In the genomic region with DNA sequence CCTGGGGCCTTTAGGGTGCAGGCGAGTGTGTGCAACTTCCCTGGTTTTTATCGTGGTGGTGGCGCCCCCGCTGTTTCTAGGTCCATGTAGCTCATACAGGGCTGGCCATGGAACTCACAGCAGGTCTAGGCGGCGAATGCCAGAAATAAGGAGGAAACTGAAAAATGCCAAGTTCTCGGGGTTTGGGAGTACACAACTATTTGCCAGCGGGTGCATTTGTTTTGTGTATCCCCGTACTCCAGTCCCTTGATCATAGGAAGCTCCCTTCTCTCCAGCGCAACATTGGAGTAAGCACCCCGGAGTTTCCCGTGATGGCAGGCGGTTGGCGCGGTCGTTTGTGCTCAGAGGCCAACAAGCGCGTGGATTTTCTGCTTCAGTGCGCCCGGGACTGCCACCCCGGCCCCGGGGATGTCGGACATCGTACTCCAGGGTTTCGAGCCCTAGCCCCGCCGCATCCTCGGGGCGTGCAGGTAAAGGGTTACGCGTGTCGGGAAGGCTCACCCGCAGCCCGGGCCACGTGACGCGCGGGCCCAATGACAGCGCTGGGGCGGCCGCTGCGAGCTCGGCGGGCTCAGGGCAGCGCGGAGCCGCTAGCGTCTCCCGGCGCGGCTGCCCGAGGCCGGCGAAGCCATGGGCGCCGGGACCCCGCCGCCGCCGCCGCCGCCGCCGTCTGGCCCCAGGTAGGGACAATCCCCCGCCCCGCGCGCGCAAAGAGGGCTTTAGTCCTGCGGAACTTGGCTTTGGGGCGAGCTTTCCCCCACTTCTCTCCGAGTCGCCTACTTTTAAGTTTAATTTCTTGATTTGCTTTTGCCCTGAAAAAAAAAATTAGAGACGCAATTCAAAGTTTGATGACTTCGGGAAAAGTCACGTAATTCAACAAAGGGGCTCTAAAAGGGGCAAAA, we compare ENCODE assay signal across 1 cellular context.
TF ChIP-seq lines count a peak whose summit lies in the region.

No MANE protein-coding gene starts in this region.

TF ChIP-seq in HepG2, 621 proteins besides CTCF, POLR2A, EP300 and RAD21 (continued from another document and continues in another):
- TF ChIP-seq, protein P1, sequence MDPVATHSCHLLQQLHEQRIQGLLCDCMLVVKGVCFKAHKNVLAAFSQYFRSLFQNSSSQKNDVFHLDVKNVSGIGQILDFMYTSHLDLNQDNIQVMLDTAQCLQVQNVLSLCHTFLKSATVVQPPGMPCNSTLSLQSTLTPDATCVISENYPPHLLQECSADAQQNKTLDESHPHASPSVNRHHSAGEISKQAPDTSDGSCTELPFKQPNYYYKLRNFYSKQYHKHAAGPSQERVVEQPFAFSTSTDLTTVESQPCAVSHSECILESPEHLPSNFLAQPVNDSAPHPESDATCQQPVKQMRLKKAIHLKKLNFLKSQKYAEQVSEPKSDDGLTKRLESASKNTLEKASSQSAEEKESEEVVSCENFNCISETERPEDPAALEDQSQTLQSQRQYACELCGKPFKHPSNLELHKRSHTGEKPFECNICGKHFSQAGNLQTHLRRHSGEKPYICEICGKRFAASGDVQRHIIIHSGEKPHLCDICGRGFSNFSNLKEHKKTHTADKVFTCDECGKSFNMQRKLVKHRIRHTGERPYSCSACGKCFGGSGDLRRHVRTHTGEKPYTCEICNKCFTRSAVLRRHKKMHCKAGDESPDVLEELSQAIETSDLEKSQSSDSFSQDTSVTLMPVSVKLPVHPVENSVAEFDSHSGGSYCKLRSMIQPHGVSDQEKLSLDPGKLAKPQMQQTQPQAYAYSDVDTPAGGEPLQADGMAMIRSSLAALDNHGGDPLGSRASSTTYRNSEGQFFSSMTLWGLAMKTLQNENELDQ (CRISPR knock-in tag; IDR thresholded peaks at IDR 0.05; ENCODE audit: borderline replicate concordance) = no peak
- TF ChIP-seq ZNF20 (CRISPR knock-in tag; IDR thresholded peaks at IDR 0.05) = no peak
- no peak for TF ChIP-seq ZNF614 (CRISPR knock-in tag; IDR thresholded peaks at IDR 0.05; ENCODE audit: borderline replicate concordance)
- TF ChIP-seq RBFOX2 (IDR thresholded peaks at IDR 0.05; ENCODE audit: low read depth, low read length) = no peak
- peak; percentile 29; the same call in 1 of the 2 replicates for TF ChIP-seq ZNF138 (CRISPR knock-in tag; IDR thresholded peaks at IDR 0.05; ENCODE audit: low read depth)
- 0 out of 2 replicates have a peak, but pooled peaks have one; percentile 8 for TF ChIP-seq ZFX (CRISPR knock-in tag; IDR thresholded peaks at IDR 0.05; ENCODE audit: low read depth)
- no peak for TF ChIP-seq GTF3A (CRISPR knock-in tag; conservative IDR thresholded peaks at IDR 0.05)
- TF ChIP-seq CBFB (CRISPR knock-in tag; IDR thresholded peaks at IDR 0.05) = no peak
- no peak for TF ChIP-seq JUN (CRISPR knock-in tag; IDR thresholded peaks at IDR 0.05)
- TF ChIP-seq HDAC1 (CRISPR knock-in tag; IDR thresholded peaks at IDR 0.05) = peak; percentile 65
- TF ChIP-seq THYN1 (CRISPR knock-in tag; IDR thresholded peaks at IDR 0.05; ENCODE audit: borderline replicate concordance, low read depth) = no peak
- no peak for TF ChIP-seq SCMH1 (CRISPR knock-in tag; IDR thresholded peaks at IDR 0.05; ENCODE audit: borderline replicate concordance)
- TF ChIP-seq, protein P2, sequence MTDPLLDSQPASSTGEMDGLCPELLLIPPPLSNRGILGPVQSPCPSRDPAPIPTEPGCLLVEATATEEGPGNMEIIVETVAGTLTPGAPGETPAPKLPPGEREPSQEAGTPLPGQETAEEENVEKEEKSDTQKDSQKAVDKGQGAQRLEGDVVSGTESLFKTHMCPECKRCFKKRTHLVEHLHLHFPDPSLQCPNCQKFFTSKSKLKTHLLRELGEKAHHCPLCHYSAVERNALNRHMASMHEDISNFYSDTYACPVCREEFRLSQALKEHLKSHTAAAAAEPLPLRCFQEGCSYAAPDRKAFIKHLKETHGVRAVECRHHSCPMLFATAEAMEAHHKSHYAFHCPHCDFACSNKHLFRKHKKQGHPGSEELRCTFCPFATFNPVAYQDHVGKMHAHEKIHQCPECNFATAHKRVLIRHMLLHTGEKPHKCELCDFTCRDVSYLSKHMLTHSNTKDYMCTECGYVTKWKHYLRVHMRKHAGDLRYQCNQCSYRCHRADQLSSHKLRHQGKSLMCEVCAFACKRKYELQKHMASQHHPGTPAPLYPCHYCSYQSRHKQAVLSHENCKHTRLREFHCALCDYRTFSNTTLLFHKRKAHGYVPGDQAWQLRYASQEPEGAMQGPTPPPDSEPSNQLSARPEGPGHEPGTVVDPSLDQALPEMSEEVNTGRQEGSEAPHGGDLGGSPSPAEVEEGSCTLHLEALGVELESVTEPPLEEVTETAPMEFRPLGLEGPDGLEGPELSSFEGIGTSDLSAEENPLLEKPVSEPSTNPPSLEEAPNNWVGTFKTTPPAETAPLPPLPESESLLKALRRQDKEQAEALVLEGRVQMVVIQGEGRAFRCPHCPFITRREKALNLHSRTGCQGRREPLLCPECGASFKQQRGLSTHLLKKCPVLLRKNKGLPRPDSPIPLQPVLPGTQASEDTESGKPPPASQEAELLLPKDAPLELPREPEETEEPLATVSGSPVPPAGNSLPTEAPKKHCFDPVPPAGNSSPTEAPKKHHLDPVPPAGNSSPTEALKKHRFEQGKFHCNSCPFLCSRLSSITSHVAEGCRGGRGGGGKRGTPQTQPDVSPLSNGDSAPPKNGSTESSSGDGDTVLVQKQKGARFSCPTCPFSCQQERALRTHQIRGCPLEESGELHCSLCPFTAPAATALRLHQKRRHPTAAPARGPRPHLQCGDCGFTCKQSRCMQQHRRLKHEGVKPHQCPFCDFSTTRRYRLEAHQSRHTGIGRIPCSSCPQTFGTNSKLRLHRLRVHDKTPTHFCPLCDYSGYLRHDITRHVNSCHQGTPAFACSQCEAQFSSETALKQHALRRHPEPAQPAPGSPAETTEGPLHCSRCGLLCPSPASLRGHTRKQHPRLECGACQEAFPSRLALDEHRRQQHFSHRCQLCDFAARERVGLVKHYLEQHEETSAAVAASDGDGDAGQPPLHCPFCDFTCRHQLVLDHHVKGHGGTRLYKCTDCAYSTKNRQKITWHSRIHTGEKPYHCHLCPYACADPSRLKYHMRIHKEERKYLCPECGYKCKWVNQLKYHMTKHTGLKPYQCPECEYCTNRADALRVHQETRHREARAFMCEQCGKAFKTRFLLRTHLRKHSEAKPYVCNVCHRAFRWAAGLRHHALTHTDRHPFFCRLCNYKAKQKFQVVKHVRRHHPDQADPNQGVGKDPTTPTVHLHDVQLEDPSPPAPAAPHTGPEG (CRISPR knock-in tag; IDR thresholded peaks at IDR 0.05) = peak; percentile 59; the same call in 1 of the 2 replicates
- 0 out of 2 replicates have a peak, but pooled peaks have one; percentile 66 for TF ChIP-seq ZNF557 (CRISPR knock-in tag; IDR thresholded peaks at IDR 0.05)
- TF ChIP-seq ZNF3 (CRISPR knock-in tag; IDR thresholded peaks at IDR 0.05) = no peak
- no peak for TF ChIP-seq TBX3 (IDR thresholded peaks at IDR 0.05; ENCODE audit: borderline replicate concordance)
- TF ChIP-seq SMARCE1 (IDR thresholded peaks at IDR 0.05; ENCODE audit: borderline replicate concordance) = no peak
- TF ChIP-seq, protein P3, sequence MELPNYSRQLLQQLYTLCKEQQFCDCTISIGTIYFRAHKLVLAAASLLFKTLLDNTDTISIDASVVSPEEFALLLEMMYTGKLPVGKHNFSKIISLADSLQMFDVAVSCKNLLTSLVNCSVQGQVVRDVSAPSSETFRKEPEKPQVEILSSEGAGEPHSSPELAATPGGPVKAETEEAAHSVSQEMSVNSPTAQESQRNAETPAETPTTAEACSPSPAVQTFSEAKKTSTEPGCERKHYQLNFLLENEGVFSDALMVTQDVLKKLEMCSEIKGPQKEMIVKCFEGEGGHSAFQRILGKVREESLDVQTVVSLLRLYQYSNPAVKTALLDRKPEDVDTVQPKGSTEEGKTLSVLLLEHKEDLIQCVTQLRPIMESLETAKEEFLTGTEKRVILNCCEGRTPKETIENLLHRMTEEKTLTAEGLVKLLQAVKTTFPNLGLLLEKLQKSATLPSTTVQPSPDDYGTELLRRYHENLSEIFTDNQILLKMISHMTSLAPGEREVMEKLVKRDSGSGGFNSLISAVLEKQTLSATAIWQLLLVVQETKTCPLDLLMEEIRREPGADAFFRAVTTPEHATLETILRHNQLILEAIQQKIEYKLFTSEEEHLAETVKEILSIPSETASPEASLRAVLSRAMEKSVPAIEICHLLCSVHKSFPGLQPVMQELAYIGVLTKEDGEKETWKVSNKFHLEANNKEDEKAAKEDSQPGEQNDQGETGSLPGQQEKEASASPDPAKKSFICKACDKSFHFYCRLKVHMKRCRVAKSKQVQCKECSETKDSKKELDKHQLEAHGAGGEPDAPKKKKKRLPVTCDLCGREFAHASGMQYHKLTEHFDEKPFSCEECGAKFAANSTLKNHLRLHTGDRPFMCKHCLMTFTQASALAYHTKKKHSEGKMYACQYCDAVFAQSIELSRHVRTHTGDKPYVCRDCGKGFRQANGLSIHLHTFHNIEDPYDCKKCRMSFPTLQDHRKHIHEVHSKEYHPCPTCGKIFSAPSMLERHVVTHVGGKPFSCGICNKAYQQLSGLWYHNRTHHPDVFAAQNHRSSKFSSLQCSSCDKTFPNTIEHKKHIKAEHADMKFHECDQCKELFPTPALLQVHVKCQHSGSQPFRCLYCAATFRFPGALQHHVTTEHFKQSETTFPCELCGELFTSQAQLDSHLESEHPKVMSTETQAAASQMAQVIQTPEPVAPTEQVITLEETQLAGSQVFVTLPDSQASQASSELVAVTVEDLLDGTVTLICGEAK (IDR thresholded peaks at IDR 0.05) = no peak
- TF ChIP-seq, protein P3 (CRISPR knock-in tag; IDR thresholded peaks at IDR 0.05) = peak; percentile 84; the same call in 1 of the 2 replicates
- peak; percentile 53; the same call in 1 of the 2 replicates for TF ChIP-seq ZNF263 (CRISPR knock-in tag; IDR thresholded peaks at IDR 0.05)
- no peak for TF ChIP-seq ATM (IDR thresholded peaks at IDR 0.05; ENCODE audit: borderline replicate concordance)
- TF ChIP-seq SRSF4 (IDR thresholded peaks at IDR 0.05; ENCODE audit: low read depth, low read length, poor library complexity, severe bottlenecking) = no peak
- TF ChIP-seq, protein P4, sequence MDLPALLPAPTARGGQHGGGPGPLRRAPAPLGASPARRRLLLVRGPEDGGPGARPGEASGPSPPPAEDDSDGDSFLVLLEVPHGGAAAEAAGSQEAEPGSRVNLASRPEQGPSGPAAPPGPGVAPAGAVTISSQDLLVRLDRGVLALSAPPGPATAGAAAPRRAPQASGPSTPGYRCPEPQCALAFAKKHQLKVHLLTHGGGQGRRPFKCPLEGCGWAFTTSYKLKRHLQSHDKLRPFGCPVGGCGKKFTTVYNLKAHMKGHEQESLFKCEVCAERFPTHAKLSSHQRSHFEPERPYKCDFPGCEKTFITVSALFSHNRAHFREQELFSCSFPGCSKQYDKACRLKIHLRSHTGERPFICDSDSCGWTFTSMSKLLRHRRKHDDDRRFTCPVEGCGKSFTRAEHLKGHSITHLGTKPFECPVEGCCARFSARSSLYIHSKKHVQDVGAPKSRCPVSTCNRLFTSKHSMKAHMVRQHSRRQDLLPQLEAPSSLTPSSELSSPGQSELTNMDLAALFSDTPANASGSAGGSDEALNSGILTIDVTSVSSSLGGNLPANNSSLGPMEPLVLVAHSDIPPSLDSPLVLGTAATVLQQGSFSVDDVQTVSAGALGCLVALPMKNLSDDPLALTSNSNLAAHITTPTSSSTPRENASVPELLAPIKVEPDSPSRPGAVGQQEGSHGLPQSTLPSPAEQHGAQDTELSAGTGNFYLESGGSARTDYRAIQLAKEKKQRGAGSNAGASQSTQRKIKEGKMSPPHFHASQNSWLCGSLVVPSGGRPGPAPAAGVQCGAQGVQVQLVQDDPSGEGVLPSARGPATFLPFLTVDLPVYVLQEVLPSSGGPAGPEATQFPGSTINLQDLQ (CRISPR knock-in tag; IDR thresholded peaks at IDR 0.05) = no peak
- TF ChIP-seq CBX1 (IDR thresholded peaks at IDR 0.05; ENCODE audit: low read depth) = no peak
- TF ChIP-seq, protein P5, sequence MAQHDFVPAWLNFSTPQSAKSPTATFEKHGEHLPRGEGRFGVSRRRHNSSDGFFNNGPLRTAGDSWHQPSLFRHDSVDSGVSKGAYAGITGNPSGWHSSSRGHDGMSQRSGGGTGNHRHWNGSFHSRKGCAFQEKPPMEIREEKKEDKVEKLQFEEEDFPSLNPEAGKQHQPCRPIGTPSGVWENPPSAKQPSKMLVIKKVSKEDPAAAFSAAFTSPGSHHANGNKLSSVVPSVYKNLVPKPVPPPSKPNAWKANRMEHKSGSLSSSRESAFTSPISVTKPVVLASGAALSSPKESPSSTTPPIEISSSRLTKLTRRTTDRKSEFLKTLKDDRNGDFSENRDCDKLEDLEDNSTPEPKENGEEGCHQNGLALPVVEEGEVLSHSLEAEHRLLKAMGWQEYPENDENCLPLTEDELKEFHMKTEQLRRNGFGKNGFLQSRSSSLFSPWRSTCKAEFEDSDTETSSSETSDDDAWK (CRISPR knock-in tag; IDR thresholded peaks at IDR 0.05) = no peak
- 0 out of 2 replicates have a peak, but pooled peaks have one; percentile 23 for TF ChIP-seq ZNF431 (CRISPR knock-in tag; IDR thresholded peaks at IDR 0.05; ENCODE audit: borderline replicate concordance, low read depth)
- TF ChIP-seq MAFK (conservative IDR thresholded peaks at IDR 0.05 in 1 of 2, IDR thresholded peaks at IDR 0.05 in 1 of 2; ENCODE audit: low read length in 2 of 2) = no peak
